In genomic region chr6:109383438-109383940, GRCh38 we compare ENCODE assay signal across 8 cellular contexts. TPM values are rescaled to one million over a fixed set of nuclear protein-coding genes. Genes with fewer than 3 reads are reported as not detected.
A peak's percentile ranks its signal among the peaks of the same experiment; 100 is the strongest.
DNase-seq lines count a peak whose midpoint lies in the region; ATAC-seq, FAIRE-seq and TF ChIP-seq lines count a peak whose summit lies in the region.

No MANE protein-coding gene starts in this region.

- peaks cover 10% of the 10 kb centered on the region for H3K36me3 ChIP-seq in HUES64 (ENCODE audit: insufficient read depth, low read length)
- no peaks in the 10 kb centered on the region for H3K36me3 ChIP-seq in breast epithelium
- H3K36me3 ChIP-seq in mucosa of rectum (ENCODE audit: control insufficient read depth in 2 of 2, insufficient read depth in 2 of 2, low read length in 2 of 2) = peaks cover 0 to 3% of the 10 kb centered on the region in 2 donors

- H3K27ac ChIP-seq in HUES64 (ENCODE audit: low read depth, low read length) (peak overlapping the region; percentile 91; the same call in 1 of the 2 replicates), breast epithelium (peak overlapping the region; percentile 97 to 99), mucosa of rectum (ENCODE audit: low read depth in 2 of 2, low read length in 2 of 2) (peak overlapping the region; percentile 100)

- no peak for FAIRE-seq in frontal cortex (lab: Jason Lieb, UNC)

- ATAC-seq in GM18502 (IDR thresholded peaks at IDR 0.05; ENCODE audit: poor library complexity, unreplicated experiment) = no peak
- ATAC-seq in HG03565 (IDR thresholded peaks at IDR 0.05; ENCODE audit: unreplicated experiment) = no peak

- no peak for TF ChIP-seq CTCF in AG04449 (IDR thresholded peaks at IDR 0.05; ENCODE audit: insufficient read depth, low read length, missing control alignments)
- no peak for TF ChIP-seq CTCF in breast epithelium (IDR thresholded peaks at IDR 0.05)

- CTCF ChIA-PET in AG04449 (lab: Yijun Ruan, JAX) = interaction anchor here (1.1 to 6.0 kb wide), 26 partner anchors 10 to 842 kb away, joined by 3 to 137 read pairs (median 6); partner anchors contain the start of gene CEP57L1

- H3K9ac ChIP-seq in HUES64 (ENCODE audit: low read depth, low read length) = peak overlapping the region; percentile 99; the same call in 1 of the 2 replicates
- H3K9ac ChIP-seq in mucosa of rectum (ENCODE audit: low read depth in 1 of 2, low read length in 2 of 2) = peak overlapping the region; percentile 100

- no peaks in the 10 kb centered on the region for H3K27me3 ChIP-seq in HUES64 (ENCODE audit: insufficient read depth, low read length)
- no peaks in the 10 kb centered on the region for H3K27me3 ChIP-seq in breast epithelium
- no peaks in the 10 kb centered on the region for H3K27me3 ChIP-seq in mucosa of rectum (ENCODE audit: control insufficient read depth in 2 of 2, insufficient read depth in 2 of 2, low read length in 2 of 2)

- TF ChIP-seq POLR2A in breast epithelium (IDR thresholded peaks at IDR 0.05) = no peak

- H3K4me3 ChIP-seq in AG04449 (ENCODE audit: low read depth, low read length) = peak overlapping the region; percentile 93
- peak overlapping the region; percentile 82 for H3K4me3 ChIP-seq in HUES64 (ENCODE audit: low read length)
- H3K4me3 ChIP-seq in breast epithelium = peak overlapping the region; percentile 65 to 95 (median 95)
- H3K4me3 ChIP-seq in mucosa of rectum (ENCODE audit: low read length in 2 of 2) = peak overlapping the region; percentile 85 to 98

- DNase-seq in AG04449 (ENCODE audit: low read depth, low spot score) = no peak
- DNase-seq in breast epithelium (ENCODE audit: low spot score in 2 of 2) = no peak
- DNase-seq in NCI-H1105 treated with DMSO at 0.1 percent for 48 hours (lab: John Stamatoyannopoulos, UW) = no peak
- no peak for DNase-seq in frontal cortex (ENCODE audit: low spot score in 2 of 2)

- H3K4me1 ChIP-seq in HUES64 (ENCODE audit: insufficient read depth, low read length) (peaks cover 24% of the 10 kb centered on the region), breast epithelium (peaks cover 0 to 7% of the 10 kb centered on the region in 2 donors), mucosa of rectum (ENCODE audit: control insufficient read depth in 2 of 2, insufficient read depth in 2 of 2, low read length in 2 of 2) (peaks cover 19 to 25% of the 10 kb centered on the region in 2 donors)

- 42% methylated on average over 4 of the region's 5 CpGs for WGBS in HUES64

- H3K9me3 ChIP-seq in HUES64 (ENCODE audit: insufficient read depth, low read depth, low read length) (no peaks in the 10 kb centered on the region), breast epithelium (no peaks in the 10 kb centered on the region), mucosa of rectum (ENCODE audit: control insufficient read depth in 2 of 2, low read length in 2 of 2) (no peaks in the 10 kb centered on the region)

- POLR2A ChIA-PET in AG04449 (lab: Yijun Ruan, JAX) = interaction anchor here (0.6 to 1.7 kb wide), 3 partner anchors 72 to 537 kb away, joined by 3 to 6 read pairs (median 3); partner anchors contain the start of gene MICAL1

- intact Hi-C loops in breast epithelium (cut with DNase I; ENCODE audit: low total_unique reads) = loop anchor here (10.0 kb wide), 1 partner anchor 199 kb away; no protein-coding TSS in a partner anchor

RNA-seq across cellular contexts. Expression of gene CD164, which starts 1.2 kb away (rescaled TPM):
- 76.8 TPM for polyA plus RNA-seq in HUES64 (2013, experiment 1 of 2)
- 77.4 TPM for polyA plus RNA-seq in HUES64 (2013, experiment 2 of 2)
- total RNA-seq in breast epithelium (100 to 1,000 TPM; 186 to 302 (median 238) TPM), frontal cortex (57.9 TPM)

RNA-seq across cellular contexts. Expression of gene PPIL6, which starts 56.9 kb away (rescaled TPM):
- 0.65 TPM for polyA plus RNA-seq in HUES64 (2013, experiment 1 of 2)
- polyA plus RNA-seq in HUES64 (2013, experiment 2 of 2) = 1.6 TPM
- total RNA-seq in breast epithelium (10 to 100 TPM in 1 of 3 donors, 1 to 10 TPM in 2; 2.6 to 16.5 (median 2.9) TPM), frontal cortex (37.9 TPM)

RNA-seq across cellular contexts. Expression of gene SMPD2, which starts 57.0 kb away (rescaled TPM):
- 7.9 TPM for polyA plus RNA-seq in HUES64 (2013, experiment 1 of 2)
- polyA plus RNA-seq in HUES64 (2013, experiment 2 of 2) = 8.2 TPM
- total RNA-seq in breast epithelium (10 to 100 TPM in 2 of 3 donors, 1 to 10 TPM in 1; 8.5 to 26.2 (median 12.1) TPM), frontal cortex (4.9 TPM)
